ENCODE assay signal across 1 cellular context in the genomic region with DNA sequence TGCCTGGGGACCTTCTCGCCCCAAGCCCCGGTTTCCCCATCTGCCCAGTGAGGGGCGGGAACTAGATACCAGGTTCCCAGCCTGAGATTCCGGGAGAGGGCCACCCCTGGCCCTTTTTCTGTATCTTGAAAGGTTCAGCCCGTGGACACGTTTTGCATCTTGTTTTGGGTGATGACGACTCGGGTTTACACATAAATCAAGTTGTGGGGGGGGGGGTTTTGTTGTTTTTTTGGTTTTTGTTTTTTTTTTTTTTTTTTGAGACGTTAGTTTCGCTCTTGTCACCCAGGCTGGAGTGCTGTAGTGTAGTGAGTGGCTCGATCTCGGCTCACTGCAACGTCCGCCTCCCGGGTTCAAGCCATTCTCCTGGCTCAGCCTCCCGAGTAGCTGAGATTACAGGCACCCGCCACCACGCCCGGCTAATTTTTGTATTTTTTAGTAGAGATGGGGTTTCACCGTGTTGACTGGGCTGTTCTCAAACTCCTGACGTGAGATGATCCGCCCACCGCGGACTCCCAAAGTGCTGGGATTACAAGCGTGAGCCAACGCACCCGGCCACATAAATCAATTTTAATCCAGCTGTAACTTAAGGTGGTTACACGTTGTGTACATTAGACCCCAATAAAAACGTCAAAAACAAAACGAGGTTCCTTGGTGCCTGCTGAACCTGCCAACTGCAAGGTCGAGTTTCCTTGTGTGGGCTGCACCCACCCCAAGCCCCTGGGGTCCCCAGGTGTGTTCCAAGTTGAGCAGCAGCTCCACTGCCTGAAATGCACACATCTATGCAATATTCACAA.
TF ChIP-seq lines count a peak whose summit lies in the region.

No MANE protein-coding gene starts in this region.

TF ChIP-seq in endothelial cell of umbilical vein, 7 proteins besides CTCF, POLR2A, EP300 and RAD21 (continued from another document):
- TF ChIP-seq JUN (IDR thresholded peaks at IDR 0.05; ENCODE audit: borderline replicate concordance, insufficient read depth, insufficient read length, low read depth) (no peak), GATA2 (IDR thresholded peaks at IDR 0.05; ENCODE audit: insufficient read depth, insufficient read length, low read depth, low read length) (no peak)
- TF ChIP-seq, protein P1, sequence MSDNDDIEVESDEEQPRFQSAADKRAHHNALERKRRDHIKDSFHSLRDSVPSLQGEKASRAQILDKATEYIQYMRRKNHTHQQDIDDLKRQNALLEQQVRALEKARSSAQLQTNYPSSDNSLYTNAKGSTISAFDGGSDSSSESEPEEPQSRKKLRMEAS (IDR thresholded peaks at IDR 0.05; ENCODE audit: insufficient read depth, insufficient read length) = no peak
